17 cellular contexts compared by ENCODE assay signal in the genomic region with DNA sequence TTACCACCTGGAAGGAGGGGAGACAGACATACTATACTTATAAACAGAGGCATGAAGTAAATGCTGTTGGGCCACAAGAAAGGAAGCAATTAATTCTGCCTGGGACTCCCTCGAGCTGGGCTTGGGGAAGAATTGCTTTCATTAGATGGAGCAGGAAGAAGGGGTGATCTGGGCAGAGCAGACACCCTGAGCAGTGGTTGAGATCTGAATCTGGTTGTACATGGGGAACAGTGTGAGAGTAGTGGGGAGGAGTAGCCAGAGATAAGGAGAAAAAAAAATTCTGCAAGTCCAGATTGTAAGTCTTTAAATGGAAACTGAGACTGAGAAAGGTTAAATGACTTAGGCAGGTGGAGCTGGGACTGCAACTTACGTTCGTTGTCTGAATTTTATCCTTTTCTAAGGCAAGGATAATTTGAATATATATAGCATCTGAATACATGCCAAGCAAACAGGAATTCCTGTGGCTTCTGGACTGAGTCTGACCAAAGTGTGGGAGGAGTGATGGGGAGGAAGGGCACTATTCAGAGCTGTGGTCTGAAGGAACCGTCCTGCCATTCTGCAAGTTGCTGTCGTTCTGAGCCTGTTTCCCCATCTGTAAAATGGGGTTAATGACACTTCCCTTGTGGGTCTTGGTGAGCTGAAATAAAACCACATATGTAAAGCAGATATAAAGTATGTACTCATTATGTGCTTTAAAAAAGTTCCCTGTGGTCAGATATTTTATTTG. TPM values are rescaled to one million over a fixed set of nuclear protein-coding genes. Genes with fewer than 3 reads are reported as not detected.
DNase-seq lines count a peak whose midpoint lies in the region; ATAC-seq and TF ChIP-seq lines count a peak whose summit lies in the region.
"Had no signal": no experiment of that assay in that cellular context is flagged by ENCODE, and none has a peak within 500 bp of the region (broad histone marks: within the 10 kb centered on the region; RNA-seq: fewer than 3 reads in every experiment).

No MANE protein-coding gene starts in this region.

- no peaks in the 10 kb centered on the region for H3K27me3 ChIP-seq in breast epithelium
- no peaks in the 10 kb centered on the region for H3K27me3 ChIP-seq in SK-N-SH (ENCODE audit: insufficient read depth)
- H3K27me3 ChIP-seq in WERI-Rb-1 (ENCODE audit: insufficient read depth, low read depth, severe bottlenecking) = no peaks in the 10 kb centered on the region
- H3K27me3 ChIP-seq: adrenal gland, pancreas, testis had no signal

- no peak for TF ChIP-seq EP300 in SK-N-SH (IDR thresholded peaks at IDR 0.05; ENCODE audit: borderline replicate concordance in 1 of 2, low read depth in 1 of 2, low read length in 1 of 2)

- DNase-seq in MCF 10A (ENCODE audit: unreplicated experiment) (peak; percentile 14), breast epithelium (ENCODE audit: low spot score in 2 of 2) (no peak), SK-N-SH (peak; percentile 25), foreskin fibroblast (peak; percentile 4 to 12), GM13976 (ENCODE audit: low spot score) (no peak), WERI-Rb-1 (no peak)
- no peak for DNase-seq in stimulated activated effector memory CD8-positive, alpha-beta T cell treated with anti-CD3 and anti-CD28 coated beads, Interleukin-12 subunit alpha, Interleukin-12 subunit beta, amount 100 ng/mL, for 72 hours (ENCODE audit: low spot score in 2 of 2)
- DNase-seq: activated CD4-positive, alpha-beta T cell treated with anti-CD3 and anti-CD28 coated beads, Interleukin-2, amount 10 ng/mL, durations not matched to agents 7 days and 5 days; activated T-cell treated with anti-CD3 and anti-CD28 coated beads, Interleukin-2, amount 50 U/mL, for 48 hours; adrenal gland; pancreas; PC-9; T-helper 2 cell; testis had no signal

- H3K4me1 Mint-ChIP-seq in MCF 10A (ENCODE audit: insufficient read depth, unreplicated experiment) = peaks cover 11% of the 10 kb centered on the region
- H3K4me1 Mint-ChIP-seq in stimulated activated effector memory CD8-positive, alpha-beta T cell treated with anti-CD3 and anti-CD28 coated beads, Interleukin-12 subunit alpha, Interleukin-12 subunit beta, amount 100 ng/mL, for 72 hours = peaks cover 6% of the 10 kb centered on the region
- H3K4me1 Mint-ChIP-seq: activated CD4-positive, alpha-beta T cell treated with anti-CD3 and anti-CD28 coated beads, Interleukin-2, amount 10 ng/mL, durations not matched to agents 7 days and 5 days had no signal

- no peak overlapping the region for H3K27ac Mint-ChIP-seq in MCF 10A (ENCODE audit: low read depth, unreplicated experiment)
- H3K27ac Mint-ChIP-seq in stimulated activated effector memory CD8-positive, alpha-beta T cell treated with anti-CD3 and anti-CD28 coated beads, Interleukin-12 subunit alpha, Interleukin-12 subunit beta, amount 100 ng/mL, for 72 hours = no peak overlapping the region
- H3K27ac Mint-ChIP-seq: activated CD4-positive, alpha-beta T cell treated with anti-CD3 and anti-CD28 coated beads, Interleukin-2, amount 10 ng/mL, durations not matched to agents 7 days and 5 days; dendritic cell treated with granulocyte-macrophage colony-stimulating factor and Interleukin-4, amounts not matched to agents 40 ng/mL and 50 ng/mL, for 4 days had no signal

- H3K36me3 Mint-ChIP-seq in MCF 10A (ENCODE audit: insufficient read depth, unreplicated experiment) = no peaks in the 10 kb centered on the region
- no peaks in the 10 kb centered on the region for H3K36me3 Mint-ChIP-seq in stimulated activated effector memory CD8-positive, alpha-beta T cell treated with anti-CD3 and anti-CD28 coated beads, Interleukin-12 subunit alpha, Interleukin-12 subunit beta, amount 100 ng/mL, for 72 hours

- no peak for TF ChIP-seq RAD21 in SK-N-SH (IDR thresholded peaks at IDR 0.05; ENCODE audit: low read length)

- H2AFZ ChIP-seq in SK-N-SH (ENCODE audit: low read depth) = no peak overlapping the region
- H2AFZ ChIP-seq: PC-9 had no signal

- intact Hi-C loops in MCF 10A (cut with micrococcal nuclease) (no loop called here), breast epithelium (cut with DNase I; ENCODE audit: low total_unique reads) (no loop called here)

- H3K9me3 ChIP-seq in breast epithelium (no peaks in the 10 kb centered on the region), SK-N-SH (no peaks in the 10 kb centered on the region), WERI-Rb-1 (ENCODE audit: severe bottlenecking) (no peaks in the 10 kb centered on the region)
- H3K9me3 ChIP-seq: adrenal gland, pancreas, testis had no signal

- H3K4me1 ChIP-seq in breast epithelium = no peaks in the 10 kb centered on the region
- H3K4me1 ChIP-seq in SK-N-SH (ENCODE audit: control insufficient read depth in 1 of 2, insufficient read depth in 2 of 2, low read depth in 1 of 2, low read length in 1 of 2) = peaks cover 0 to 24% of the 10 kb centered on the region in 2 experiments; a peak in 2 of 4 replicates
- H3K4me1 ChIP-seq: pancreas, testis had no signal

- H3K27ac ChIP-seq in breast epithelium (no peak overlapping the region), SK-N-SH (ENCODE audit: low read depth in 2 of 2, low read length in 1 of 2) (peak overlapping the region in 1 of 2 experiments; percentile 83; a peak in 2 of 4 replicates), WERI-Rb-1 (no peak overlapping the region)
- H3K27ac ChIP-seq: adrenal gland, pancreas, PC-9, testis had no signal

- no peak overlapping the region for H3K9ac ChIP-seq in SK-N-SH

- no peaks in the 10 kb centered on the region for H3K9me2 ChIP-seq in SK-N-SH

- peaks cover 7% of the 10 kb centered on the region for H3K27me3 Mint-ChIP-seq in MCF 10A (ENCODE audit: insufficient read depth, unreplicated experiment)

- BruUV-seq in MCF 10A (replicated peaks; lab: Mats Ljungman, UMichigan) = no TSS peak

- no peaks in the 10 kb centered on the region; the same call in 1 of the 2 replicates for H3K79me2 ChIP-seq in SK-N-SH (ENCODE audit: insufficient read depth)

- CTCF ChIA-PET in MCF 10A (lab: Yijun Ruan, JAX) (interaction anchor here (1.1 kb wide), 1 partner anchor 147 kb away, joined by 5 read pairs; no protein-coding TSS in a partner anchor), SK-N-SH (lab: Yijun Ruan, JAX) (interaction anchor here (0.6 to 3.0 kb wide), 9 partner anchors 12 to 1192 kb away, joined by 3 to 11 read pairs (median 3); no protein-coding TSS in a partner anchor)

- TF ChIP-seq CTCF in MCF 10A (IDR thresholded peaks at IDR 0.05; ENCODE audit: unreplicated experiment) (no peak), breast epithelium (IDR thresholded peaks at IDR 0.05) (no peak), SK-N-SH (IDR thresholded peaks at IDR 0.05) (no peak), foreskin fibroblast (IDR thresholded peaks at IDR 0.05; ENCODE audit: low read depth, low read length) (no peak), GM13976 (IDR thresholded peaks at IDR 0.05; ENCODE audit: borderline replicate concordance, control extremely low read depth, extremely low read depth, insufficient read depth, missing control alignments) (no peak), WERI-Rb-1 (IDR thresholded peaks at IDR 0.05; ENCODE audit: low read depth, low read length) (no peak)

- 22% methylated on average over 5 of the region's 5 CpGs for WGBS in SK-N-SH (ENCODE audit: low lambda C conversion rate)

- H3K4me3 ChIP-seq in breast epithelium (no peak overlapping the region), SK-N-SH (ENCODE audit: low read depth in 2 of 2, low read length in 1 of 2) (no peak overlapping the region), foreskin fibroblast (ENCODE audit: low read depth in 1 of 2, low read length in 2 of 2) (no peak overlapping the region), WERI-Rb-1 (ENCODE audit: low read depth, low read length) (no peak overlapping the region)
- H3K4me3 ChIP-seq: adrenal gland, pancreas, PC-9, testis had no signal

- in situ Hi-C loops in GM13976 (cut with MboI; ENCODE audit: low sequenced_read_pairs, unreplicated experiment) = no loop called here

- H3K9me3 Mint-ChIP-seq in MCF 10A (ENCODE audit: unreplicated experiment) = no peaks in the 10 kb centered on the region
- no peaks in the 10 kb centered on the region for H3K9me3 Mint-ChIP-seq in stimulated activated effector memory CD8-positive, alpha-beta T cell treated with anti-CD3 and anti-CD28 coated beads, Interleukin-12 subunit alpha, Interleukin-12 subunit beta, amount 100 ng/mL, for 72 hours
- H3K9me3 Mint-ChIP-seq: activated CD4-positive, alpha-beta T cell treated with anti-CD3 and anti-CD28 coated beads, Interleukin-2, amount 10 ng/mL, durations not matched to agents 7 days and 5 days; dendritic cell treated with granulocyte-macrophage colony-stimulating factor and Interleukin-4, amounts not matched to agents 40 ng/mL and 50 ng/mL, for 4 days had no signal

- H4K20me1 ChIP-seq in SK-N-SH (ENCODE audit: insufficient read depth) = no peaks in the 10 kb centered on the region

- peaks cover 4% of the 10 kb centered on the region for H3F3A ChIP-seq in SK-N-SH (replicated peaks; ENCODE audit: insufficient read depth)

- 0 out of 2 replicates have a peak overlapping the region, but pooled peaks have one; percentile 29 for H3K4me2 ChIP-seq in SK-N-SH
- H3K4me2 ChIP-seq: PC-9 had no signal

- POLR2A ChIA-PET in MCF 10A (lab: Yijun Ruan, JAX) (interaction anchor here (0.7 to 0.8 kb wide), 2 partner anchors 19 to 46 kb away, joined by 3 read pairs; no protein-coding TSS in a partner anchor), SK-N-SH (lab: Yijun Ruan, JAX) (interaction anchor here (0.6 kb wide), 1 partner anchor 132 kb away, joined by 4 read pairs; no protein-coding TSS in a partner anchor)

- H3K36me3 ChIP-seq in breast epithelium (no peaks in the 10 kb centered on the region), SK-N-SH (replicated peaks in 1 of 2; ENCODE audit: control insufficient read depth in 1 of 2, insufficient read depth in 2 of 2, low read length in 1 of 2) (no peaks in the 10 kb centered on the region), WERI-Rb-1 (no peaks in the 10 kb centered on the region)
- H3K36me3 ChIP-seq: adrenal gland, pancreas had no signal

- TF ChIP-seq POLR2A in breast epithelium (IDR thresholded peaks at IDR 0.05) = no peak

- peak; percentile 32 for ATAC-seq in stimulated activated effector memory CD8-positive, alpha-beta T cell treated with anti-CD3 and anti-CD28 coated beads, Interleukin-12 subunit alpha, Interleukin-12 subunit beta, amount 100 ng/mL, for 72 hours
- no peak for ATAC-seq in GM21576 (IDR thresholded peaks at IDR 0.05; ENCODE audit: unreplicated experiment)
- ATAC-seq: pancreas had no signal

- no peak overlapping the region for H3K4me3 Mint-ChIP-seq in MCF 10A (ENCODE audit: unreplicated experiment)
- H3K4me3 Mint-ChIP-seq in stimulated activated effector memory CD8-positive, alpha-beta T cell treated with anti-CD3 and anti-CD28 coated beads, Interleukin-12 subunit alpha, Interleukin-12 subunit beta, amount 100 ng/mL, for 72 hours = no peak overlapping the region
- H3K4me3 Mint-ChIP-seq: activated CD4-positive, alpha-beta T cell treated with anti-CD3 and anti-CD28 coated beads, Interleukin-2, amount 10 ng/mL, durations not matched to agents 7 days and 5 days; dendritic cell treated with granulocyte-macrophage colony-stimulating factor and Interleukin-4, amounts not matched to agents 40 ng/mL and 50 ng/mL, for 4 days had no signal

RNA-seq across cellular contexts. Expression of a gene that starts 7.9 kb away (rescaled TPM):
- total RNA-seq in MCF 10A (2022) (0.19 and 0.39 TPM in 2 replicates), breast epithelium (10 to 100 TPM in 1 of 3 donors, 1 to 10 TPM in 2; 3.6 to 17.9 (median 6.1) TPM)
- polyA plus RNA-seq in SK-N-SH (2012; rRNA removed) = 19.4 and 20.7 TPM in 2 replicates
- polyA plus RNA-seq in SK-N-SH (2012; cell fraction: cytosol; rRNA removed) = 11.4 and 15.6 TPM in 2 replicates
- 32.0 and 33.9 TPM in 2 replicates for polyA plus RNA-seq in SK-N-SH (2012; cell fraction: nucleus; rRNA removed)
- total RNA-seq: HT-29 had no signal

Comparison
In these comparisons a context has a peak if more than half of its experiments do, and no peak if none do; other contexts are left out.
1. DNase-seq: peak in MCF 10A (single experiment), SK-N-SH (single experiment) and foreskin fibroblast (2 of 2); none in breast epithelium (0 of 2), stimulated activated effector memory CD8-positive, alpha-beta T cell treated with anti-CD3 and anti-CD28 coated beads, Interleukin-12 subunit alpha, Interleukin-12 subunit beta, amount 100 ng/mL, for 72 hours (0 of 2), GM13976 (single experiment) and WERI-Rb-1 (single experiment).